In the genomic region with DNA sequence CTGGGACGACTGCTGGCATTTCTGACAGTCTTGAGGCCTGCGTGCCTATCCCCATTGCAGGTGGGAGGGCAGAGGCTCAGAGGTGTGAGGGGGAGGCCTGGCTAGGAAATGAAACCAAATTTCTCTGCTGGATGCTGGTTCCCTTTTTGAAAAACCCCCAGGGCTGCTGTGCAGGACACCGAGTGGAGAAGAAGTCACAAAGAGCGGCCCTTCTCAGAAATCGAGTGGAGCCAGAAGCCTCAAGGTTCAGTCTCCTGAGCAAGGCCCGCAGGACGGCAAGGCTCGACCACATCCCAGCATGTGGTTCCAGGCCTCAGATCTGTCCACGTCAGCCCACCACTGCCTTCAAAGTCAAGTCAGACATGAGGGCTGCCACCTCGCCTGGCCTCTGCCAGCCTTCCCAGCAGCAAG, we compare ENCODE assay signal across 20 cellular contexts.
DNase-seq lines count a peak whose midpoint lies in the region; ATAC-seq, FAIRE-seq and TF ChIP-seq lines count a peak whose summit lies in the region.
"Had no signal": no experiment of that assay in that cellular context is flagged by ENCODE, and none has a peak within 500 bp of the region (broad histone marks: within the 10 kb centered on the region; RNA-seq: fewer than 3 reads in every experiment).

No MANE protein-coding gene starts in this region.

- H3K4me3 Mint-ChIP-seq in osteocyte (ENCODE audit: unreplicated experiment): no peak overlapping the region
- H3K4me3 Mint-ChIP-seq: GM23338, nephron progenitor cell had no signal

- H3K4me1 Mint-ChIP-seq in osteocyte (ENCODE audit: unreplicated experiment): peaks cover 5% of the 10 kb centered on the region

- H4K20me1 ChIP-seq in K562 (replicated peaks; ENCODE audit: control insufficient read depth, insufficient read depth, low read length): no peaks in the 10 kb centered on the region

- H3K4me1 ChIP-seq in K562 (replicated peaks in 1 of 2; ENCODE audit: control insufficient read depth in 2 of 2, insufficient read depth in 2 of 2, low read length in 2 of 2): peaks cover 11 to 36% of the 10 kb centered on the region in 2 experiments; a peak in 4 of 5 replicates
- H3K4me1 ChIP-seq in thyroid gland: peaks cover 12 to 15% of the 10 kb centered on the region in 2 donors

- H3K9me3 ChIP-seq in K562 (replicated peaks; ENCODE audit: control insufficient read depth, insufficient read depth, low read depth, low read length) (no peaks in the 10 kb centered on the region; the same call in 1 of the 2 replicates), thyroid gland (no peaks in the 10 kb centered on the region)

- H3K4me2 ChIP-seq in K562 (ENCODE audit: insufficient read depth, low read length): no peak overlapping the region
- H3K4me2 ChIP-seq: GM23338 had no signal

- H3K9ac ChIP-seq in K562 (ENCODE audit: insufficient read depth in 1 of 2, low read depth in 2 of 2, low read length in 2 of 2): peak overlapping the region; percentile 5 to 81; a peak in 3 of 4 replicates

- no peak for TF ChIP-seq CTCF in K562 (IDR thresholded peaks at IDR 0.05 in 2 of 3, conservative IDR thresholded peaks at IDR 0.05 in 1 of 3; ENCODE audit: insufficient read depth in 2 of 3, low read depth in 1 of 3, low read length in 3 of 3)
- no peak for TF ChIP-seq CTCF in osteocyte (IDR thresholded peaks at IDR 0.05)
- TF ChIP-seq CTCF in thyroid gland (IDR thresholded peaks at IDR 0.05): no peak

- CTCF ChIA-PET in K562 (lab: Yijun Ruan, JAX; ENCODE audit: low intra/inter-chr PET ratio): no interaction called here

- WGBS in K562 (ENCODE audit: insufficient coverage, low coverage, missing lambda C conversion rate): 65% methylated on average over 10 of the region's 10 CpGs
- WGBS in thyroid gland, 2 donors: 88 to 93% methylated on average over 9 to 10 of the region's 10 CpGs

- no TSS peak for BruUV-seq in K562 (replicated peaks; lab: Mats Ljungman, UMichigan)

- H3K9me1 ChIP-seq in K562 (ENCODE audit: control insufficient read depth, insufficient read depth, low read length): no peaks in the 10 kb centered on the region

- ATAC-seq in K562 (peak; percentile 11), left cardiac atrium (no peak)
- ATAC-seq: GM23338 had no signal

- no peak overlapping the region for H3K4me3 ChIP-seq in K562
- H3K4me3 ChIP-seq in thyroid gland (replicated peaks in 1 of 3): no peak overlapping the region
- H3K4me3 ChIP-seq: GM23338 had no signal

- TF ChIP-seq RAD21 in K562 (CRISPR knock-in tag; conservative IDR thresholded peaks at IDR 0.05 in 1 of 2, IDR thresholded peaks at IDR 0.05 in 1 of 2): no peak

- no peak overlapping the region for H3K27ac Mint-ChIP-seq in osteocyte (ENCODE audit: unreplicated experiment)
- H3K27ac Mint-ChIP-seq: GM23338 had no signal

- peaks cover 97% of the 10 kb centered on the region for H3K79me2 ChIP-seq in K562 (ENCODE audit: control insufficient read depth, insufficient read depth, low read length)

- TF ChIP-seq POLR2A in K562 (conservative IDR thresholded peaks at IDR 0.05) (no peak), thyroid gland (IDR thresholded peaks at IDR 0.05) (no peak)

- intact Hi-C loops in K562 (cut with micrococcal nuclease): no loop called here
- intact Hi-C loops in thyroid gland (cut with DNase I): no loop called here
- intact Hi-C loops in left cardiac atrium (cut with DNase I): no loop called here

- POLR2A ChIA-PET in K562 (lab: Yijun Ruan, JAX): interaction anchor here (1.0 kb wide), 1 partner anchor 17 kb away, joined by 3 read pairs; no protein-coding TSS in a partner anchor

- in situ Hi-C loops in K562 (cut with MboI): no loop called here

- H3K9me3 Mint-ChIP-seq in osteocyte (ENCODE audit: unreplicated experiment): peaks cover 16% of the 10 kb centered on the region

- H2AFZ ChIP-seq in K562 (ENCODE audit: low read depth, low read length): peak overlapping the region; percentile 30; the same call in 1 of the 2 replicates
- H2AFZ ChIP-seq: GM23338 had no signal

- FAIRE-seq in K562 (lab: Jason Lieb, UNC): no peak
- FAIRE-seq: endometrium, islet of Langerhans had no signal

- no peaks in the 10 kb centered on the region for H3K27me3 Mint-ChIP-seq in osteocyte (ENCODE audit: unreplicated experiment)

- H3K27ac ChIP-seq in K562 (ENCODE audit: extremely low read depth, low read depth, low read length) (peak overlapping the region; percentile 34; the same call in 1 of the 3 replicates), thyroid gland (no peak overlapping the region)

- DNase-seq in CD1c-positive myeloid dendritic cell (ENCODE audit: extremely low spot score) (peak; percentile 95), Kasumi-1 (lab: John Stamatoyannopoulos, UW) (peak; percentile 47 to 54), K562 (ENCODE audit: extremely low read depth in 1 of 4, low spot score in 3 of 4) (no peak), osteocyte (ENCODE audit: extremely low spot score, unreplicated experiment) (peak; percentile 70), thyroid gland (no peak), NCI-H345 treated with DMSO at 0.1 percent for 48 hours (lab: John Stamatoyannopoulos, UW; ENCODE audit: unreplicated experiment) (no peak), T-helper 9 cell (no peak), left cardiac atrium (no peak)
- DNase-seq: activated effector memory CD4-positive, alpha-beta T cell treated with anti-CD3 and anti-CD28 coated beads, Interleukin-2, amount 50 U/mL, for 16 hours; amygdala; cerebellar nuclear complex; NCI-H1436 treated with DMSO at 0.1 percent for 48 hours; NCI-H446 treated with DMSO at 0.1 percent for 48 hours; nephron progenitor cell; retina; SIG-M5; T1000 had no signal

- no peaks in the 10 kb centered on the region for H3K36me3 Mint-ChIP-seq in osteocyte (ENCODE audit: unreplicated experiment)

- TF ChIP-seq EP300 in K562 (IDR thresholded peaks at IDR 0.05; ENCODE audit: low read length): no peak

- H3K27me3 ChIP-seq in K562 (ENCODE audit: control insufficient read depth in 2 of 2, insufficient read depth in 2 of 2, low read length in 2 of 2) (no peaks in the 10 kb centered on the region), thyroid gland (no peaks in the 10 kb centered on the region)

- H3K36me3 ChIP-seq in K562 (ENCODE audit: control insufficient read depth, insufficient read depth, low read length) (peaks cover 9% of the 10 kb centered on the region; the same call in 1 of the 3 replicates), thyroid gland (no peaks in the 10 kb centered on the region)

TF ChIP-seq in K562, 482 proteins besides CTCF, POLR2A, EP300 and RAD21 (continues in another document):
- TF ChIP-seq ZFX (CRISPR knock-in tag; IDR thresholded peaks at IDR 0.05): peak; percentile 84
- peak; percentile 62 for TF ChIP-seq L3MBTL2 (IDR thresholded peaks at IDR 0.05)
- TF ChIP-seq, protein P1, sequence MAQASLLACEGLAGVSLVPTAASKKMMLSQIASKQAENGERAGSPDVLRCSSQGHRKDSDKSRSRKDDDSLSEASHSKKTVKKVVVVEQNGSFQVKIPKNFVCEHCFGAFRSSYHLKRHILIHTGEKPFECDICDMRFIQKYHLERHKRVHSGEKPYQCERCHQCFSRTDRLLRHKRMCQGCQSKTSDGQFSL (CRISPR knock-in tag; IDR thresholded peaks at IDR 0.05): 0 out of 2 replicates have a peak, but pooled peaks have one; percentile 18
- TF ChIP-seq, protein P1 (tag; IDR thresholded peaks at IDR 0.05): no peak
- TF ChIP-seq RBBP5 (IDR thresholded peaks at IDR 0.05; ENCODE audit: borderline replicate concordance, insufficient read depth, low read length, poor library complexity, severe bottlenecking): peak; percentile 22
- TF ChIP-seq CBX2 (IDR thresholded peaks at IDR 0.05; ENCODE audit: insufficient read depth, low read length, poor library complexity, severe bottlenecking): no peak
- no peak for TF ChIP-seq ELF1 (tag; IDR thresholded peaks at IDR 0.05)
- TF ChIP-seq JUN (IDR thresholded peaks at IDR 0.05; ENCODE audit: borderline replicate concordance, low read depth, low read length): no peak
- TF ChIP-seq JUN (CRISPR knock-in tag; IDR thresholded peaks at IDR 0.05; ENCODE audit: borderline replicate concordance): 0 out of 2 replicates have a peak, but pooled peaks have one; percentile 8
- TF ChIP-seq, protein P2, sequence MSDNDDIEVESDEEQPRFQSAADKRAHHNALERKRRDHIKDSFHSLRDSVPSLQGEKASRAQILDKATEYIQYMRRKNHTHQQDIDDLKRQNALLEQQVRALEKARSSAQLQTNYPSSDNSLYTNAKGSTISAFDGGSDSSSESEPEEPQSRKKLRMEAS (CRISPR knock-in tag; IDR thresholded peaks at IDR 0.05): no peak
- TF ChIP-seq, protein P3, sequence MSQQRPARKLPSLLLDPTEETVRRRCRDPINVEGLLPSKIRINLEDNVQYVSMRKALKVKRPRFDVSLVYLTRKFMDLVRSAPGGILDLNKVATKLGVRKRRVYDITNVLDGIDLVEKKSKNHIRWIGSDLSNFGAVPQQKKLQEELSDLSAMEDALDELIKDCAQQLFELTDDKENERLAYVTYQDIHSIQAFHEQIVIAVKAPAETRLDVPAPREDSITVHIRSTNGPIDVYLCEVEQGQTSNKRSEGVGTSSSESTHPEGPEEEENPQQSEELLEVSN (IDR thresholded peaks at IDR 0.05; ENCODE audit: borderline replicate concordance in 1 of 2, extremely low read depth in 1 of 2, insufficient read depth in 1 of 2, insufficient read length in 1 of 2, low read depth in 1 of 2, low read length in 1 of 2, poor library complexity in 1 of 2, severe bottlenecking in 1 of 2): peak in 1 of 2 experiments; percentile 54

Comparison
In these comparisons a context has a peak if more than half of its experiments do, and no peak if none do; other contexts are left out.
1. DNase-seq: peak in CD1c-positive myeloid dendritic cell (single experiment), Kasumi-1 (2 of 2) and osteocyte (single experiment); none in K562 (0 of 4), thyroid gland (0 of 2), NCI-H345 treated with DMSO at 0.1 percent for 48 hours (single experiment), T-helper 9 cell (single experiment) and left cardiac atrium (single experiment).